ENCODE assay signal across 2 cellular contexts in genomic region chr17:6327007-6327406, GRCh38.
TF ChIP-seq lines count a peak whose summit lies in the region.

No MANE protein-coding gene starts in this region.

TF ChIP-seq in GM23338, 12 proteins besides CTCF, POLR2A, EP300 and RAD21 (continued from another document):
- no peak for TF ChIP-seq ZNF462 (CRISPR knock-in tag; IDR thresholded peaks at IDR 0.05)
- TF ChIP-seq EZH2 (IDR thresholded peaks at IDR 0.05; ENCODE audit: low read depth, unreplicated experiment), result no peak
- TF ChIP-seq CREB1 (CRISPR knock-in tag; IDR thresholded peaks at IDR 0.05; ENCODE audit: low read depth), result no peak
- TF ChIP-seq STAT1 (IDR thresholded peaks at IDR 0.05; ENCODE audit: unreplicated experiment), result no peak
- TF ChIP-seq REST (IDR thresholded peaks at IDR 0.05; ENCODE audit: unreplicated experiment), result no peak
- TF ChIP-seq POLR2AphosphoS5 (IDR thresholded peaks at IDR 0.05; ENCODE audit: low read depth), result no peak
- no peak for TF ChIP-seq EZH2phosphoT487 (IDR thresholded peaks at IDR 0.05; ENCODE audit: unreplicated experiment)
- TF ChIP-seq NANOG (IDR thresholded peaks at IDR 0.05; ENCODE audit: borderline replicate concordance), result no peak
TF ChIP-seq in GM23338: peak in this region for 0.

TF ChIP-seq in K562, 482 proteins besides CTCF, POLR2A, EP300 and RAD21 (continued from another document):
- no peak for TF ChIP-seq MTA1 (IDR thresholded peaks at IDR 0.05; ENCODE audit: borderline replicate concordance)
- TF ChIP-seq NFIC (IDR thresholded peaks at IDR 0.05), result no peak
- no peak for TF ChIP-seq MEF2A (IDR thresholded peaks at IDR 0.05; ENCODE audit: control insufficient read depth, low read depth, low read length)
